In the genomic region with DNA sequence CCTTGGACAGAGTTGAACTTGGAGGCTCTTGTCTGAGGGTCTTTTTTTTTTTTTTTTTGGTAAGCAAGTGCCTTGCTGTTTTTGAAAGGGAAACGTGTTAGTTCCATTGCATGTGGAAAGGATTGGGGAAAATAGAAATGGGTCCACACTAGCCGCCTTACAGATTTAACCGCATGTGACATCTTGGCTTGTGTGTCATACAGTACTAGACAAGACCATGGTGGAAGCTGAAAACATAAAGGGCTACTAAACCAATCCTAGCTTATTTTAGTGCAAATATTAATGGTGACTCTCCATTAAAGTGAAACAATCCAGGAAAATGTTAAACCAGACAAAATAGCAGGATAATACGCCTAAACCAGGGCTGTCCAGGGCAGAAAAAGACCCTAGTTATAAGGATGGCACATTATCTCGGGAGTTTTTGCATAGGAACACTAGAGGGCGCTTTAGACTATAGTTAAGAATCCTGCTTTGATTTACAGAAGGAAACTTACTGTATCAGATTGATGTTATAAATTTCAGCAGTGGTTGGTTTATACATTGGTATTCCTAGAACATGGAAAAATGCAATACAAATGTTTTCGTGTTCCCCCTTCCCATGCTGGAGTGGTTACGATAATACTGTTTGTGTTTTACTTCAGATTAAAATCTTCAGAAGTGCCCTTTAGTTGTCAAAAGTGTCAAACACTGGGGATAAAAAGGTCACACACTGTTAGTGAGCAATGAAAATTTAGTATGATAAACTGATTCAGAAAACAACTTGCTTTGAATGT, we compare ENCODE assay signal across 9 cellular contexts. TPM values are rescaled to one million over a fixed set of nuclear protein-coding genes. Genes with fewer than 3 reads are reported as not detected.
DNase-seq lines count a peak whose midpoint lies in the region; ATAC-seq and TF ChIP-seq lines count a peak whose summit lies in the region.
"Had no signal": no experiment of that assay in that cellular context is flagged by ENCODE, and none has a peak within 500 bp of the region (broad histone marks: within the 10 kb centered on the region; RNA-seq: fewer than 3 reads in every experiment).

No MANE protein-coding gene starts in this region.

- no peak overlapping the region for H3K4me2 ChIP-seq in hepatocyte

- H3K9me3 ChIP-seq in AG04450 (ENCODE audit: control insufficient read depth, insufficient read depth, low read length) (no peaks in the 10 kb centered on the region), hepatocyte (ENCODE audit: low read depth) (no peaks in the 10 kb centered on the region), stomach (no peaks in the 10 kb centered on the region)

- TF ChIP-seq POLR2A in stomach (IDR thresholded peaks at IDR 0.05), result no peak

- H3K27me3 ChIP-seq in AG04450 (ENCODE audit: control insufficient read depth, insufficient read depth, low read length) (no peaks in the 10 kb centered on the region), hepatocyte (no peaks in the 10 kb centered on the region), stomach (no peaks in the 10 kb centered on the region)

- POLR2A ChIA-PET in AG04450 (lab: Yijun Ruan, JAX), result no interaction called here

- peaks cover 2% of the 10 kb centered on the region for H3K4me1 Mint-ChIP-seq in activated naive CD4-positive, alpha-beta T cell treated with anti-CD3 and anti-CD28 coated beads, Interleukin-2, amount 10 ng/mL, durations not matched to agents 7 days and 5 days

- H4K20me1 ChIP-seq in hepatocyte (ENCODE audit: insufficient read depth, poor library complexity, severe bottlenecking), result no peaks in the 10 kb centered on the region

- in situ Hi-C loops in astrocyte of the cerebellum (cut with HindIII; ENCODE audit: low sequenced_read_pairs), result no loop called here

- H3K4me3 ChIP-seq in AG04450 (ENCODE audit: low read depth, low read length), result no peak overlapping the region
- no peak overlapping the region for H3K4me3 ChIP-seq in GM12875 (ENCODE audit: low read depth, low read length)
- no peak overlapping the region for H3K4me3 ChIP-seq in astrocyte of the cerebellum (ENCODE audit: low read depth, low read length)
- no peak overlapping the region for H3K4me3 ChIP-seq in hepatocyte
- H3K4me3 ChIP-seq in stomach, result no peak overlapping the region

- no peak overlapping the region for H3K27ac Mint-ChIP-seq in activated naive CD4-positive, alpha-beta T cell treated with anti-CD3 and anti-CD28 coated beads, Interleukin-2, amount 10 ng/mL, durations not matched to agents 7 days and 5 days
- H3K27ac Mint-ChIP-seq: stimulated activated naive CD8-positive, alpha-beta T cell treated with anti-CD3 and anti-CD28 coated beads, Interleukin-15, Interleukin-2, amounts not matched to agents 100 ng/mL and 50 ng/mL, for 24 hours had no signal

- peaks cover 4% of the 10 kb centered on the region for H3K27me3 Mint-ChIP-seq in activated naive CD4-positive, alpha-beta T cell treated with anti-CD3 and anti-CD28 coated beads, Interleukin-2, amount 10 ng/mL, durations not matched to agents 7 days and 5 days

- peak; percentile 77 for TF ChIP-seq CTCF in AG04450 (IDR thresholded peaks at IDR 0.05; ENCODE audit: low read depth, low read length)
- peak; percentile 46; the same call in 1 of the 2 replicates for TF ChIP-seq CTCF in GM12875 (IDR thresholded peaks at IDR 0.05; ENCODE audit: borderline replicate concordance, insufficient read depth, low read depth, low read length)
- TF ChIP-seq CTCF in astrocyte of the cerebellum (IDR thresholded peaks at IDR 0.05; ENCODE audit: low read depth, low read length, missing control alignments), result peak; percentile 58
- TF ChIP-seq CTCF in hepatocyte (IDR thresholded peaks at IDR 0.05; ENCODE audit: poor library complexity), result peak; percentile 85
- TF ChIP-seq CTCF in stomach (IDR thresholded peaks at IDR 0.05), result peak in 5 of 7 experiments; percentile 40 to 73 (median 58)

- H3K9me2 ChIP-seq in hepatocyte (replicated peaks; ENCODE audit: insufficient read depth), result no peaks in the 10 kb centered on the region

- H3K4me1 ChIP-seq in hepatocyte (ENCODE audit: insufficient read depth), result no peaks in the 10 kb centered on the region
- peaks cover 0 to 19% (median 3%) of the 10 kb centered on the region in 4 donors for H3K4me1 ChIP-seq in stomach

- TF ChIP-seq EP300 in stomach (IDR thresholded peaks at IDR 0.05), result no peak

- WGBS in hepatocyte (ENCODE audit: low lambda C conversion rate, missing lambda C conversion rate), result 35% methylated on average over 8 of the region's 8 CpGs
- 25 to 32% (median 29%) methylated on average over 8 of the region's 8 CpGs for WGBS in stomach, 5 donors

- intact Hi-C loops in stomach (cut with DNase I; ENCODE audit: low total_unique reads), result loop anchor here (5.0 kb wide), 1 partner anchor 183 kb away; no protein-coding TSS in a partner anchor

- no peaks in the 10 kb centered on the region for H3K9me3 Mint-ChIP-seq in activated naive CD4-positive, alpha-beta T cell treated with anti-CD3 and anti-CD28 coated beads, Interleukin-2, amount 10 ng/mL, durations not matched to agents 7 days and 5 days
- H3K9me3 Mint-ChIP-seq: stimulated activated naive CD8-positive, alpha-beta T cell treated with anti-CD3 and anti-CD28 coated beads, Interleukin-15, Interleukin-2, amounts not matched to agents 100 ng/mL and 50 ng/mL, for 24 hours had no signal

- ATAC-seq in HG03175 (IDR thresholded peaks at IDR 0.05; ENCODE audit: unreplicated experiment), result peak; percentile 54

- DNase-seq in AG04450 (ENCODE audit: low read depth, low spot score) (no peak), NCI-H446 treated with DMSO at 0.1 percent for 48 hours (lab: John Stamatoyannopoulos, UW) (peak; percentile 42), astrocyte of the cerebellum (ENCODE audit: low read depth) (no peak), hepatocyte (ENCODE audit: low spot score) (peak; percentile 77), stomach (no peak)
- no peak for DNase-seq in activated naive CD4-positive, alpha-beta T cell treated with anti-CD3 and anti-CD28 coated beads, Interleukin-2, amount 10 ng/mL, durations not matched to agents 7 days and 5 days

- CTCF ChIA-PET in AG04450 (lab: Charles Lee), result interaction anchor here (0.5 to 7.9 kb wide), 48 partner anchors 9 to 1163 kb away, joined by 3 to 364 read pairs (median 4); a partner anchor contains a TSS
- CTCF ChIA-PET in activated naive CD4-positive, alpha-beta T cell treated with anti-CD3 and anti-CD28 coated beads, Interleukin-2, amount 10 ng/mL, durations not matched to agents 7 days and 5 days (lab: Charles Lee), result interaction anchor here (0.6 to 3.4 kb wide), 9 partner anchors 38 to 391 kb away, joined by 3 to 56 read pairs (median 3); no protein-coding TSS in a partner anchor

- H3K27ac ChIP-seq in AG04450 (ENCODE audit: low read depth, low read length) (no peak overlapping the region), hepatocyte (no peak overlapping the region), stomach (no peak overlapping the region)

- no peaks in the 10 kb centered on the region for H3K79me2 ChIP-seq in hepatocyte

- H3K36me3 Mint-ChIP-seq in activated naive CD4-positive, alpha-beta T cell treated with anti-CD3 and anti-CD28 coated beads, Interleukin-2, amount 10 ng/mL, durations not matched to agents 7 days and 5 days, result no peaks in the 10 kb centered on the region

- no peak overlapping the region for H3K4me3 Mint-ChIP-seq in activated naive CD4-positive, alpha-beta T cell treated with anti-CD3 and anti-CD28 coated beads, Interleukin-2, amount 10 ng/mL, durations not matched to agents 7 days and 5 days
- H3K4me3 Mint-ChIP-seq: stimulated activated naive CD8-positive, alpha-beta T cell treated with anti-CD3 and anti-CD28 coated beads, Interleukin-15, Interleukin-2, amounts not matched to agents 100 ng/mL and 50 ng/mL, for 24 hours had no signal

- H3K36me3 ChIP-seq in hepatocyte (replicated peaks; ENCODE audit: insufficient read depth, low read depth) (no peaks in the 10 kb centered on the region), stomach (no peaks in the 10 kb centered on the region)

- no peak overlapping the region for H2AFZ ChIP-seq in hepatocyte

RNA-seq across cellular contexts. Expression of a gene that starts 59.8 kb away (rescaled TPM):
- 39.1 and 68.1 TPM in 2 replicates for polyA plus RNA-seq in AG04450 (2011; rRNA removed)
- 6.3 and 18.7 TPM in 2 replicates for polyA minus RNA-seq in AG04450 (2011; rRNA and poly(A)+ RNA removed)
- 70.8 and 81.3 TPM in 2 replicates for total RNA-seq in hepatocyte
- 39.9 and 61.0 TPM in 2 replicates for polyA plus RNA-seq in hepatocyte
- total RNA-seq in stomach, result 100 to 1,000 TPM; 109 to 189 (median 146) TPM
- polyA plus RNA-seq in stomach, result 10 to 100 TPM; 35.4 to 59.6 (median 48.4) TPM

Comparison
In these comparisons a context has a peak if more than half of its experiments do, and no peak if none do; other contexts are left out.
1. DNase-seq: peak in NCI-H446 treated with DMSO at 0.1 percent for 48 hours (single experiment) and hepatocyte (single experiment); none in AG04450 (single experiment), astrocyte of the cerebellum (single experiment), stomach (single experiment) and activated naive CD4-positive, alpha-beta T cell treated with anti-CD3 and anti-CD28 coated beads, Interleukin-2, amount 10 ng/mL, durations not matched to agents 7 days and 5 days (single experiment).
2. Peak in every context shown above with its lines, with median percentiles within 50 percentile points of each other: CTCF ChIP-seq.